Comparison of ENCODE assay signal across 8 cellular contexts in genomic region chr6:26194774-26195375, GRCh38.
A peak's percentile ranks its signal among the peaks of the same experiment; 100 is the strongest.
DNase-seq lines count a peak whose midpoint lies in the region; ATAC-seq and TF ChIP-seq lines count a peak whose summit lies in the region.

No MANE protein-coding gene starts in this region.

- 6% methylated on average over 9 of the region's 9 CpGs for WGBS in right cardiac atrium
- WGBS in smooth muscle cell (ENCODE audit: low lambda C conversion rate), result 27% methylated on average over 9 of the region's 9 CpGs

- H3F3A ChIP-seq in smooth muscle cell (ENCODE audit: low read depth), result peaks cover 13% of the 10 kb centered on the region

- peak overlapping the region; percentile 92 for H3K4me2 ChIP-seq in smooth muscle cell

- H3K4me1 ChIP-seq in HAP-1 (peaks cover 21% of the 10 kb centered on the region), right cardiac atrium (ENCODE audit: control insufficient read depth, insufficient read depth, low read length) (peaks cover 5% of the 10 kb centered on the region), smooth muscle cell (ENCODE audit: low read depth) (peaks cover 9% of the 10 kb centered on the region)

- H4K20me1 ChIP-seq in smooth muscle cell (ENCODE audit: low read depth), result peaks cover 8% of the 10 kb centered on the region

- H2AFZ ChIP-seq in smooth muscle cell (ENCODE audit: low read depth), result peak overlapping the region; percentile 84

- H3K4me3 Mint-ChIP-seq in activated CD4-positive, alpha-beta memory T cell treated with anti-CD3 and anti-CD28 coated beads for 36 hours, result peak overlapping the region; percentile 86

- H3K36me3 ChIP-seq in HAP-1 (replicated peaks) (no peaks in the 10 kb centered on the region; the same call in 1 of the 2 replicates), smooth muscle cell (ENCODE audit: low read depth) (no peaks in the 10 kb centered on the region)

- peaks cover 3% of the 10 kb centered on the region for H3K27me3 Mint-ChIP-seq in activated CD4-positive, alpha-beta memory T cell treated with anti-CD3 and anti-CD28 coated beads for 36 hours

- no peak for DNase-seq in HAP-1 (ENCODE audit: low spot score in 2 of 2)
- no peak for DNase-seq in activated CD4-positive, alpha-beta memory T cell treated with anti-CD3 and anti-CD28 coated beads for 36 hours
- DNase-seq in right cardiac atrium, result no peak
- DNase-seq in smooth muscle cell (lab: John Stamatoyannopoulos, UW; ENCODE audit: unreplicated experiment), result no peak
- no peak for DNase-seq in NCI-H187 (lab: John Stamatoyannopoulos, UW)
- DNase-seq in stimulated activated CD4-positive, alpha-beta T cell treated with anti-CD3 and anti-CD28 coated beads, Interleukin-2, amount 100 ng/mL, for 24 hours, result no peak

- POLR2A ChIA-PET in activated CD4-positive, alpha-beta memory T cell treated with anti-CD3 and anti-CD28 coated beads for 36 hours (lab: Charles Lee), result interaction anchor here (0.7 to 9.3 kb wide), 14 partner anchors 8 to 178 kb away, joined by 3 to 336 read pairs (median 77); a partner anchor contains a TSS

- peak overlapping the region; percentile 99 for H3K27ac Mint-ChIP-seq in activated CD4-positive, alpha-beta memory T cell treated with anti-CD3 and anti-CD28 coated beads for 36 hours

- in situ Hi-C loops in HAP-1 (cut with MboI; ENCODE audit: low sequenced_read_pairs), result loop anchor here (5.0 to 10.0 kb wide), 3 partner anchors 73 to 937 kb away; a partner anchor contains a TSS

- peaks cover 25% of the 10 kb centered on the region for H3K4me1 Mint-ChIP-seq in activated CD4-positive, alpha-beta memory T cell treated with anti-CD3 and anti-CD28 coated beads for 36 hours (ENCODE audit: low read depth)

- H3K9ac ChIP-seq in smooth muscle cell (ENCODE audit: low read depth), result peak overlapping the region; percentile 84

- no peak for TF ChIP-seq CTCF in smooth muscle cell (IDR thresholded peaks at IDR 0.05; ENCODE audit: borderline replicate concordance, insufficient read depth, poor library complexity, severe bottlenecking)

- ATAC-seq in right cardiac atrium (no peak), HG02885 (IDR thresholded peaks at IDR 0.05; ENCODE audit: poor library complexity, unreplicated experiment) (no peak), GM21423 (IDR thresholded peaks at IDR 0.05; ENCODE audit: unreplicated experiment) (no peak)

- no peaks in the 10 kb centered on the region for H3K9me3 Mint-ChIP-seq in activated CD4-positive, alpha-beta memory T cell treated with anti-CD3 and anti-CD28 coated beads for 36 hours

- peaks cover 29% of the 10 kb centered on the region for H3K36me3 Mint-ChIP-seq in activated CD4-positive, alpha-beta memory T cell treated with anti-CD3 and anti-CD28 coated beads for 36 hours

- H3K4me3 ChIP-seq in HAP-1 (peak overlapping the region; percentile 73), right cardiac atrium (ENCODE audit: low read length) (peak overlapping the region; percentile 82), smooth muscle cell (peak overlapping the region; percentile 79)

- H3K27ac ChIP-seq in right cardiac atrium (ENCODE audit: low read length) (peak overlapping the region; percentile 99), smooth muscle cell (ENCODE audit: low read depth) (peak overlapping the region; percentile 91)

- intact Hi-C loops in activated CD4-positive, alpha-beta memory T cell treated with anti-CD3 and anti-CD28 coated beads for 36 hours (cut with micrococcal nuclease), result loop anchor here (5.0 kb wide), 3 partner anchors 163 to 1697 kb away; a partner anchor contains a TSS
- intact Hi-C loops in right cardiac atrium (cut with DNase I), result loop anchor here in 1 of 4 donors (10.0 kb wide), 2 partner anchors 70 to 140 kb away; a partner anchor contains a TSS

- H3K9me3 ChIP-seq in HAP-1, result no peaks in the 10 kb centered on the region
- no peaks in the 10 kb centered on the region for H3K9me3 ChIP-seq in right cardiac atrium (ENCODE audit: control insufficient read depth, low read length)
- no peaks in the 10 kb centered on the region for H3K9me3 ChIP-seq in smooth muscle cell (replicated peaks; ENCODE audit: low read depth)

- CTCF ChIA-PET in activated CD4-positive, alpha-beta memory T cell treated with anti-CD3 and anti-CD28 coated beads for 36 hours (lab: Charles Lee), result interaction anchor here (1.5 to 6.3 kb wide), 4 partner anchors 12 to 55 kb away, joined by 6 to 37 read pairs (median 9); a partner anchor contains a TSS

- H3K79me2 ChIP-seq in smooth muscle cell (ENCODE audit: low read depth), result peaks cover 3% of the 10 kb centered on the region

- H3K27me3 ChIP-seq in HAP-1 (ENCODE audit: low read depth), result no peaks in the 10 kb centered on the region
- no peaks in the 10 kb centered on the region for H3K27me3 ChIP-seq in right cardiac atrium (ENCODE audit: control insufficient read depth, insufficient read depth)
- H3K27me3 ChIP-seq in smooth muscle cell (ENCODE audit: low read depth), result no peaks in the 10 kb centered on the region
